1 cellular context compared by ENCODE assay signal in genomic region chr5:178533136-178533535, GRCh38.
TF ChIP-seq lines count a peak whose summit lies in the region.

No MANE protein-coding gene starts in this region.

TF ChIP-seq in K562, 482 proteins besides CTCF, POLR2A, EP300 and RAD21:
- TF ChIP-seq CEBPB (tag; IDR thresholded peaks at IDR 0.05) = 0 out of 2 replicates have a peak, but pooled peaks have one; percentile 8
- TF ChIP-seq RNF2 (IDR thresholded peaks at IDR 0.05) = no peak
